In the genomic region with DNA sequence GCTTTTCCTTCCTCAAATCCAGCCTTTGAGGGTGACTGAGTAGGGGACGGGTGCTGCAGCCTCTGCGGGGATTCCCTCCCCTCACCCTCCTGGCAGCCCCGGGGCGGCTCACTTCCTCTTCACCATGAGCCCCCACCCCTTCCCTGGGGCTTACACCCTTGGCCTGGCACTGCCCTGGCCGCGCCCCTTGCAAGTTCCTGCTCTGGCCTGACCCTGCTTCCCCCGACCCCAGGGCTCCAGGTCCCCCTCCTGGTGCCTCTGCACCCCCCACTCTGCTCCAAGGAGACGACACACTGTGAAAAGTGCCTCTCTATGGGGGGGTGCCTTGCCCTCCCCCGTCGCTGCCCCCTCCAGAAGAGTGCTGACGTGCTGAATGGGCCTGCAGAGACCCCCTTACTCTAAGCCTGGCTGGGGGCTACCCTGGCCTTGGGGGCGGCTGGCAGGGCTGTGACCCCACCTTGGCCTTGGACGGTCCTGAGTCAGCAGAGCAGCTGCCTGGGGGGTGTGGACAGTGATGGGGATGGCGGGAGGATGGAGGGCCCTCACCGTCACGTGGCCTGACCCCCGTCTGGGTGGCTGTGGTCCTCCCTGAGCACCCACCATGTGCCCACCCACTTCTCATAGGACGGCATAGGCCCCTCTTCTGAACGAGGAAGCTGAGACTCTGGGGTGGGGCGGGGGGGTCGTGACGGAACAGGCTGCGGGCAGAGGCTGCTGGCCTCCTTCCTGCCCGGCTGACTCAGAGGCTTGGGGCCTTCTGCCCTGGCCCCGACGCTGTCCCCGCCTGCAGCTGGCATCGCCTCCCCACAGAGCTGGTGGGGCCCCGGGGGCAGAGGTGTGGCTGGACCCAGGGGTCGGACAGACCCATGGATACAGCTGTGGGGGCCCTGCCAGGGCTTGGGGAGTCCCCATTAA, we compare ENCODE assay signal across 1 cellular context.
A peak's percentile ranks its signal among the peaks of the same experiment; 100 is the strongest.
TF ChIP-seq lines count a peak whose summit lies in the region.

No MANE protein-coding gene starts in this region.

TF ChIP-seq in endothelial cell of umbilical vein, 7 proteins besides CTCF, POLR2A, EP300 and RAD21 (continued from another document):
- TF ChIP-seq FOS (IDR thresholded peaks at IDR 0.05; ENCODE audit: borderline replicate concordance, insufficient read depth, low read length) = peak; percentile 64
- TF ChIP-seq MYC (IDR thresholded peaks at IDR 0.05; ENCODE audit: low read depth, low read length) = no peak
- no peak for TF ChIP-seq EZH2 (IDR thresholded peaks at IDR 0.05; ENCODE audit: borderline replicate concordance, low read depth, low read length, severe bottlenecking)
- TF ChIP-seq, protein P1, sequence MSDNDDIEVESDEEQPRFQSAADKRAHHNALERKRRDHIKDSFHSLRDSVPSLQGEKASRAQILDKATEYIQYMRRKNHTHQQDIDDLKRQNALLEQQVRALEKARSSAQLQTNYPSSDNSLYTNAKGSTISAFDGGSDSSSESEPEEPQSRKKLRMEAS (IDR thresholded peaks at IDR 0.05; ENCODE audit: insufficient read depth, insufficient read length) = no peak
- TF ChIP-seq GATA2 (IDR thresholded peaks at IDR 0.05; ENCODE audit: insufficient read depth, insufficient read length, low read depth, low read length) = no peak
